In the genomic region with DNA sequence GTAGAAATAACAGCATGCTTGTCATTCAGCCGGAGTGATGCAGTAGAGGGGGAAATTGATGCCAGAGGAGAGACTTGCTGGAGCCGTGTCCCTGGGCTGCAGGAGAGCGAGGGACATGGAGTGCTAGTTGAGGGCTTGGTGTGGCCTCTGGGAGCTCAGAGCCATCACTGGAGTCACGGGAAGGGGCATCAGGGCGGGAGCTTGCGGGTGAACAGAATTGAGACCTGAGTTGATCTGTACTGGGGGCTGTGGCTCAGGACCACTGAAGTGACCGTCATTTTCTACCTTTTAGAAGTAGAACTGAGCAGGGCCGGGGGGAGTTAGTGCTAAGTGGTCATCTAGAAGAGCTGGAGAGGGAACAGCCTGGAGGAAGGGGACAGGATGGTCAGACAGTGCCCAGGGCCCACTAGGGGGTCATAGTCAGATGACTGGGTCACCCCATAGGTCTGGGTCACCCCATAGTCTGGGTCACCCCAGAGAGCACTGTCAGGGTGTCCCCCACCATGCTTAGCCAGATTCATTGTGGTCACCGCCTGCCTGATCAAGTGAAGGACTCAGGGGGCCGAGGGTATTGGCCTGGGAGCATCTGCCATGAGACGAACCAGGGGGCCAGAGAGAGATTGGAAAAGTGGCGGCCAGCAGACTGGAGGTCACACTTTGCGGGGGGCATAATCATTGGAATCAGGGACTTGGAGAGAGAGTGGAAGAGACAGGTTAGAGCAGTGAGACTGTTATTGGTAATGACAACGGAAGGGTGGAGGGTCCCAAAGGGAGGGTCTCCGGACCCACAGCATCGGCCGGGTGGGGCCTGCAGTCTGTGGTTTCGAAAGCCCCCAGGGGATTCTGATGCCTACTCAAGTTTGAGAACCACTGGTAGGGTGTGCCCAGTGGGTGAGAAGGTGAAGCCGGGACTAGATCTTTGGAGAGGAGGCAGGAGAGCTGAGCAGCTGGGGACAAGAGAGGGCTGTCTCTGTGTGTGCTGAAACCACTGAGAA, we compare ENCODE assay signal across 34 cellular contexts. TPM values are rescaled to one million over a fixed set of nuclear protein-coding genes. Genes with fewer than 3 reads are reported as not detected.
DNase-seq lines count a peak whose midpoint lies in the region; ATAC-seq and TF ChIP-seq lines count a peak whose summit lies in the region.
"Had no signal": no experiment of that assay in that cellular context is flagged by ENCODE, and none has a peak within 500 bp of the region (broad histone marks: within the 10 kb centered on the region; RNA-seq: fewer than 3 reads in every experiment).

No MANE protein-coding gene starts in this region.

- H3K27me3 Mint-ChIP-seq in IgD-negative memory B cell (peaks cover 10% of the 10 kb centered on the region), progenitor cell of endocrine pancreas (peaks cover 6% of the 10 kb centered on the region)
- H3K27me3 Mint-ChIP-seq: stimulated activated naive CD8-positive, alpha-beta T cell treated with anti-CD3 and anti-CD28 coated beads, Interleukin-15, Interleukin-2, amounts not matched to agents 100 ng/mL and 50 ng/mL, for 24 hours had no signal

- H3K9ac ChIP-seq in BLaER1 = no peak overlapping the region

- H3K9me3 ChIP-seq in BLaER1 (peaks cover 8% of the 10 kb centered on the region), lower lobe of right lung (no peaks in the 10 kb centered on the region), spleen (peaks cover 0 to 9% (median 4%) of the 10 kb centered on the region in 8 donors)
- H3K9me3 ChIP-seq: colonic mucosa, thoracic aorta had no signal

- H3K4me2 ChIP-seq in BLaER1 = peak overlapping the region; percentile 61

- no peaks in the 10 kb centered on the region for H4K20me1 ChIP-seq in BLaER1

- H3K27ac Mint-ChIP-seq in IgD-negative memory B cell = peak overlapping the region in 1 of 3 donors; percentile 74
- no peak overlapping the region for H3K27ac Mint-ChIP-seq in progenitor cell of endocrine pancreas
- H3K27ac Mint-ChIP-seq: activated T-helper 1 cell treated with anti-CD3 and anti-CD28 coated beads, Interleukin-12 subunit alpha, Interleukin-12 subunit beta, Interleukin-2, Interleukin-4 antibody, amounts not matched to agents 30 ng/mL and 10 ng/mL and 1 ng/mL, durations not matched to agents 14 hours and 24 hours and 36 hours; stimulated activated naive CD8-positive, alpha-beta T cell treated with anti-CD3 and anti-CD28 coated beads, Interleukin-15, Interleukin-2, amounts not matched to agents 100 ng/mL and 50 ng/mL, for 24 hours; T-helper 17 cell had no signal

- no peaks in the 10 kb centered on the region for H3K27me3 ChIP-seq in BLaER1
- H3K27me3 ChIP-seq in lower lobe of right lung (ENCODE audit: low read depth) = no peaks in the 10 kb centered on the region
- peaks cover 0 to 4% (median 0%) of the 10 kb centered on the region in 7 donors for H3K27me3 ChIP-seq in spleen (replicated peaks in 1 of 7)
- H3K27me3 ChIP-seq: cardiac muscle cell, colonic mucosa had no signal

- H3K36me3 Mint-ChIP-seq in IgD-negative memory B cell = peaks cover 2% of the 10 kb centered on the region
- peaks cover 7% of the 10 kb centered on the region for H3K36me3 Mint-ChIP-seq in progenitor cell of endocrine pancreas (ENCODE audit: insufficient read depth)
- H3K36me3 Mint-ChIP-seq: naive thymus-derived CD8-positive, alpha-beta T cell had no signal

- no peak for ATAC-seq in lower lobe of right lung
- no peak for ATAC-seq in stimulated activated naive CD8-positive, alpha-beta T cell treated with anti-CD3 and anti-CD28 coated beads, Interleukin-15, Interleukin-2, amounts not matched to agents 100 U/mL and 50 U/mL, for 24 hours
- ATAC-seq: GM12878; naive thymus-derived CD8-positive, alpha-beta T cell; T-helper 17 cell had no signal

- no peaks in the 10 kb centered on the region for H3K9me3 Mint-ChIP-seq in IgD-negative memory B cell
- peaks cover 7% of the 10 kb centered on the region for H3K9me3 Mint-ChIP-seq in progenitor cell of endocrine pancreas (ENCODE audit: low read depth)
- H3K9me3 Mint-ChIP-seq: stimulated activated naive CD8-positive, alpha-beta T cell treated with anti-CD3 and anti-CD28 coated beads, Interleukin-15, Interleukin-2, amounts not matched to agents 100 ng/mL and 50 ng/mL, for 24 hours had no signal

- DNase-seq in lower lobe of right lung (peak; percentile 24), spleen (peak; percentile 33), SHP77 treated with DMSO at 0.1 percent for 48 hours (lab: John Stamatoyannopoulos, UW) (no peak), progenitor cell of endocrine pancreas (ENCODE audit: low spot score, unreplicated experiment) (no peak)
- DNase-seq in effector CD4-positive, alpha-beta T cell = no peak
- DNase-seq in stimulated activated naive CD8-positive, alpha-beta T cell treated with anti-CD3 and anti-CD28 coated beads, Interleukin-15, Interleukin-2, amounts not matched to agents 100 U/mL and 50 U/mL, for 24 hours = no peak
- DNase-seq: activated CD4-positive, alpha-beta T cell treated with anti-CD3 and anti-CD28 coated beads, Interleukin-2, amount 50 U/mL, for 48 hours; activated CD4-positive, CD25-positive, alpha-beta regulatory T cell treated with anti-CD3 and anti-CD28 coated beads, Interleukin-2, amount 50 U/mL, for 72 hours; colonic mucosa; DMS153; glutamatergic neuron; islet precursor cell; Kasumi-1; left ventricle myocardium inferior; midbrain; naive thymus-derived CD8-positive, alpha-beta T cell; NCI-H1436; NCI-H2081; NCI-H2227 treated with DMSO at 0.1 percent for 48 hours; NCI-H526 treated with DMSO at 0.1 percent for 48 hours; retina; Right ventricle myocardium superior; small intestine; T-helper 17 cell had no signal

- H3K4me1 ChIP-seq in BLaER1 = peaks cover 33% of the 10 kb centered on the region
- no peaks in the 10 kb centered on the region for H3K4me1 ChIP-seq in lower lobe of right lung
- peaks cover 0 to 3% (median 0%) of the 10 kb centered on the region in 6 donors for H3K4me1 ChIP-seq in spleen
- H3K4me1 ChIP-seq: colonic mucosa, left ventricle myocardium inferior had no signal

- WGBS in spleen, 5 donors = 83 to 92% (median 88%) methylated on average over 19 of the region's 19 CpGs

- H3K36me3 ChIP-seq in BLaER1 (no peaks in the 10 kb centered on the region), lower lobe of right lung (no peaks in the 10 kb centered on the region), spleen (no peaks in the 10 kb centered on the region)
- H3K36me3 ChIP-seq: cardiac muscle cell, colonic mucosa, left ventricle myocardium inferior, thoracic aorta had no signal

- TF ChIP-seq CTCF in lower lobe of right lung (IDR thresholded peaks at IDR 0.05) (no peak), spleen (IDR thresholded peaks at IDR 0.05 in 8 of 11, conservative IDR thresholded peaks at IDR 0.05 in 3 of 11) (no peak), progenitor cell of endocrine pancreas (IDR thresholded peaks at IDR 0.05; ENCODE audit: unreplicated experiment) (no peak)

- TF ChIP-seq POLR2A in spleen (IDR thresholded peaks at IDR 0.05) = no peak

- H3K4me1 Mint-ChIP-seq in IgD-negative memory B cell (peaks cover 0 to 15% (median 14%) of the 10 kb centered on the region in 3 donors), progenitor cell of endocrine pancreas (ENCODE audit: low read depth) (no peaks in the 10 kb centered on the region)
- H3K4me1 Mint-ChIP-seq: T-helper 17 cell had no signal

- intact Hi-C loops in lower lobe of right lung (cut with DNase I) (no loop called here), spleen (cut with DNase I; ENCODE audit: low total_unique reads) (no loop called here)

- no peak overlapping the region for H3K27ac ChIP-seq in BLaER1
- no peak overlapping the region for H3K27ac ChIP-seq in lower lobe of right lung
- no peak overlapping the region for H3K27ac ChIP-seq in spleen
- H3K27ac ChIP-seq: cardiac muscle cell, colonic mucosa, left ventricle myocardium inferior, thoracic aorta had no signal

- H3K4me3 Mint-ChIP-seq in IgD-negative memory B cell (peak overlapping the region in 3 of 4 donors; percentile 19 to 76 (median 67)), progenitor cell of endocrine pancreas (ENCODE audit: low read depth) (no peak overlapping the region)
- H3K4me3 Mint-ChIP-seq: activated T-helper 1 cell treated with anti-CD3 and anti-CD28 coated beads, Interleukin-12 subunit alpha, Interleukin-12 subunit beta, Interleukin-2, Interleukin-4 antibody, amounts not matched to agents 30 ng/mL and 10 ng/mL and 1 ng/mL, durations not matched to agents 14 hours and 24 hours and 36 hours; stimulated activated naive CD8-positive, alpha-beta T cell treated with anti-CD3 and anti-CD28 coated beads, Interleukin-15, Interleukin-2, amounts not matched to agents 100 ng/mL and 50 ng/mL, for 24 hours; T-helper 17 cell had no signal

- H3K4me3 ChIP-seq in BLaER1 (no peak overlapping the region), lower lobe of right lung (no peak overlapping the region), spleen (no peak overlapping the region)
- H3K4me3 ChIP-seq: cardiac muscle cell, colonic mucosa, GM12878, left ventricle myocardium inferior, thoracic aorta had no signal

RNA-seq across cellular contexts. Expression of a gene that starts 15.2 kb away (rescaled TPM):
- polyA plus RNA-seq in IgD-negative memory B cell (not detected), spleen (under 1 TPM; 0.30 to 0.48 (median 0.36) TPM)
- total RNA-seq in lower lobe of right lung (2.6 TPM), spleen (under 1 TPM in 3 of 7 donors, not detected in 4; 0.27 to 0.83 (median 0.38) TPM), progenitor cell of endocrine pancreas (6.7 and 7.0 TPM in 2 replicates)
- total RNA-seq: astrocyte; GM12878; H4; left ventricle myocardium inferior; naive thymus-derived CD8-positive, alpha-beta T cell; Right ventricle myocardium superior had no signal
- polyA plus RNA-seq: naive thymus-derived CD8-positive, alpha-beta T cell had no signal

RNA-seq across cellular contexts. Expression of a gene that starts 15.3 kb away (rescaled TPM):
- polyA plus RNA-seq in IgD-negative memory B cell (not detected), spleen (under 1 TPM in 2 of 3 donors, not detected in 1; 0.06 to 0.12 TPM)
- total RNA-seq in lower lobe of right lung (not detected), spleen (under 1 TPM in 1 of 7 donors, not detected in 6; 0.10 TPM), progenitor cell of endocrine pancreas (not detected in 2 replicates)
- total RNA-seq: astrocyte, GM12878, H4, left ventricle myocardium inferior, osteocyte, Right ventricle myocardium superior, thoracic aorta had no signal
- polyA plus RNA-seq: cardiac muscle cell; GM12878; naive thymus-derived CD8-positive, alpha-beta T cell had no signal

Comparison
In these comparisons a context has a peak if more than half of its experiments do, and no peak if none do; other contexts are left out.
1. DNase-seq: peak in lower lobe of right lung (single experiment) and spleen (single experiment); none in SHP77 treated with DMSO at 0.1 percent for 48 hours (single experiment), effector CD4-positive, alpha-beta T cell (single experiment), stimulated activated naive CD8-positive, alpha-beta T cell treated with anti-CD3 and anti-CD28 coated beads, Interleukin-15, Interleukin-2, amounts not matched to agents 100 U/mL and 50 U/mL, for 24 hours (single experiment) and progenitor cell of endocrine pancreas (single experiment).